ENCODE assay signal across 11 cellular contexts in the genomic region with DNA sequence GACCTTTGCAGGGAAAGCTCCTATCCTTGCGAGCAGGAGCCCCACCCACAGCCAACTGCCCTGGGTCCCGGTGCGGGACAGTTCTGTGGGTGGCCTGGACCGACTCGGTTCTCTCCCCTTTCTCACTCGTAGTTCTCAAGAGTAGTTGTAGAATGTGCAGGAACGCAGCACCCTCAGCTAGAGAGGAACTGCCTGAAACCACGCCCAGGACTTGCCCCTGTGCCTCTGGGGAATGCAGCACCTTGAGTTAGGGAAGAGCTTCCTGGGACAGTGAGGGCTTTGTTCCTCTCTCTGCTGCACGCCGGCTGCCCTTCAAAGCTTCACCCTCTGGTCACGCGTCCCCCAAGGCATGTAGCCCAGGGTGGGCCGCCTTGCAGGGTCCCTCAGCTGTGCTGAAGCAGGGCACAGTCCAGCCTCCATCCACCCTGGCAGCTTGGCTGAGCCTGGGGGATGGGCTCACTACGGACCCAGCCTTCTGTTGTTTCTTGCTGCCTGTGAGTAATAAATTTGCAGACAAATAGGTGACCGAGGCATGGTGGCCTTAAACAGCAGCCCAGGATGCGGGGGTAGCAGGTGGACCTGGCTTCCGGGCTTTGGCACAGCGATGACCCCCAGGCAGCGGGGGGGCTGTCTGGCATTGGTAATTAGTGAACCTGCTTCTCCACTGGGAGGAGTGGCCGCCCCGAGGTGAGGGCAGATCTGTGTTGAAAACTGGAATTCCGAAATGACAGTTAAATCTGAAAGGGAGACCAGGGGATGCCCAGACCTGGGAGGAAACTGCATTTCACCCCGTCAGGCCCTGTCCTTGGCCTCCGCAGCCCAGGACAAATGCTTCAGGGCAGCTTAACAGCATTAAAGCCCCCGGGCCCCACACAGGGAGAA.
DNase-seq lines count a peak whose midpoint lies in the region; ATAC-seq, FAIRE-seq and TF ChIP-seq lines count a peak whose summit lies in the region.
"Had no signal": no experiment of that assay in that cellular context is flagged by ENCODE, and none has a peak within 500 bp of the region (broad histone marks: within the 10 kb centered on the region; RNA-seq: fewer than 3 reads in every experiment).

No MANE protein-coding gene starts in this region.

- no peaks in the 10 kb centered on the region for H3K4me1 Mint-ChIP-seq in Caco-2 (ENCODE audit: low read depth, unreplicated experiment)

- H3K56ac ChIP-seq in mesendoderm (ENCODE audit: low read length) = peak overlapping the region; percentile 84

- H3K4me2 ChIP-seq in PC-3 (ENCODE audit: low read length) = no peak overlapping the region
- peak overlapping the region; percentile 21 for H3K4me2 ChIP-seq in mesendoderm (ENCODE audit: low read length)

- 0 out of 2 replicates have a peak overlapping the region, but pooled peaks have one; percentile 18 for H2AFZ ChIP-seq in PC-3 (ENCODE audit: low read length)

- no CpG with 5 or more reads among the region's 25 CpGs for WGBS in mesendoderm (ENCODE audit: extremely low coverage, insufficient coverage, low lambda C conversion rate)

- H3K79me1 ChIP-seq in mesendoderm (ENCODE audit: low read length) = no peaks in the 10 kb centered on the region

- no peaks in the 10 kb centered on the region for H3K9me3 Mint-ChIP-seq in Caco-2 (ENCODE audit: unreplicated experiment)

- H3K9me3 ChIP-seq in Caco-2 (no peaks in the 10 kb centered on the region), PC-3 (ENCODE audit: low read length) (no peaks in the 10 kb centered on the region)
- H3K9me3 ChIP-seq: prostate gland, SJSA1 had no signal

- CTCF ChIA-PET in Caco-2 (lab: Charles Lee) = no interaction called here
- CTCF ChIA-PET in PC-3 (lab: Charles Lee) = no interaction called here

- no peaks in the 10 kb centered on the region for H3K36me3 ChIP-seq in Caco-2 (ENCODE audit: control insufficient read depth, insufficient read depth, low read length)
- H3K36me3 ChIP-seq in PC-3 (ENCODE audit: low read depth, low read length) = no peaks in the 10 kb centered on the region
- H3K36me3 ChIP-seq in mesendoderm (ENCODE audit: control insufficient read depth, insufficient read depth, low read length) = no peaks in the 10 kb centered on the region
- H3K36me3 ChIP-seq: prostate gland, SJSA1 had no signal

- H3K27ac Mint-ChIP-seq in Caco-2 (ENCODE audit: unreplicated experiment) = no peak overlapping the region

- no TSS peak for BruUV-seq in Caco-2 (replicated peaks; lab: Mats Ljungman, UMichigan)
- BruUV-seq in PC-3 (replicated peaks; lab: Mats Ljungman, UMichigan) = no TSS peak

- intact Hi-C loops in Caco-2 (cut with micrococcal nuclease; ENCODE audit: unreplicated experiment) (no loop called here), PC-3 (cut with micrococcal nuclease) (no loop called here)

- no peak overlapping the region for H2BK5ac ChIP-seq in mesendoderm (ENCODE audit: low read length)

- TF ChIP-seq POLR2A in GM12891 (IDR thresholded peaks at IDR 0.05; ENCODE audit: low read depth, low read length) = no peak

- H3K23ac ChIP-seq in mesendoderm (ENCODE audit: low read length) = no peak overlapping the region

- no peak overlapping the region for H3K4ac ChIP-seq in mesendoderm (ENCODE audit: low read depth, low read length)

- no peak overlapping the region for H4K8ac ChIP-seq in mesendoderm (ENCODE audit: low read depth, low read length)

- H3K18ac ChIP-seq in mesendoderm (ENCODE audit: low read length) = peak overlapping the region; percentile 75

- H2BK120ac ChIP-seq in mesendoderm (ENCODE audit: low read depth, low read length) = peak overlapping the region; percentile 47

- no peaks in the 10 kb centered on the region for H3F3A ChIP-seq in PC-3 (ENCODE audit: low read length, unreplicated experiment)

- H3K27me3 Mint-ChIP-seq in Caco-2 (ENCODE audit: insufficient read depth, unreplicated experiment) = no peaks in the 10 kb centered on the region

- peak overlapping the region; percentile 13 for H3K4me3 Mint-ChIP-seq in Caco-2 (ENCODE audit: unreplicated experiment)

- H3K79me2 ChIP-seq in PC-3 (ENCODE audit: low read length) (no peaks in the 10 kb centered on the region), mesendoderm (ENCODE audit: control insufficient read depth, insufficient read depth, low read length) (no peaks in the 10 kb centered on the region)

- H3K27ac ChIP-seq in PC-3 (ENCODE audit: low read length) (no peak overlapping the region), mesendoderm (ENCODE audit: low read depth, low read length) (peak overlapping the region; percentile 39)
- H3K27ac ChIP-seq: prostate gland, SJSA1 had no signal

- H4K5ac ChIP-seq in mesendoderm (ENCODE audit: low read length) = no peak overlapping the region

- H2BK15ac ChIP-seq in mesendoderm (replicated peaks; ENCODE audit: low read depth) = no peak overlapping the region

- H3K27me3 ChIP-seq in Caco-2 (replicated peaks; ENCODE audit: control insufficient read depth, insufficient read depth, low read length) (no peaks in the 10 kb centered on the region), PC-3 (ENCODE audit: low read length) (peaks cover 45% of the 10 kb centered on the region), mesendoderm (ENCODE audit: insufficient read depth, low read length, poor library complexity) (no peaks in the 10 kb centered on the region)

- H3K9me2 ChIP-seq in PC-3 (replicated peaks; ENCODE audit: low read length) = no peaks in the 10 kb centered on the region

- H3K4me3 ChIP-seq in Caco-2 (ENCODE audit: low read depth, low read length) (no peak overlapping the region), PC-3 (ENCODE audit: low read length) (no peak overlapping the region), mesendoderm (ENCODE audit: low read length) (no peak overlapping the region)
- H3K4me3 ChIP-seq: prostate gland, SJSA1 had no signal

- DNase-seq in Caco-2 (peak in 1 of 2 experiments; percentile 63), PC-3 (peak; percentile 23), mesendoderm (peak; percentile 80), DMS153 (lab: John Stamatoyannopoulos, UW) (no peak), NCI-H2081 (lab: John Stamatoyannopoulos, UW) (no peak), GM12891 (ENCODE audit: insufficient read length, low spot score) (no peak)
- DNase-seq: erythroblast had no signal

- POLR2A ChIA-PET in Caco-2 (lab: Charles Lee) = no interaction called here
- POLR2A ChIA-PET in PC-3 (lab: Charles Lee; ENCODE audit: unreplicated experiment) = no interaction called here

- H3K4me1 ChIP-seq in Caco-2 (peaks cover 10% of the 10 kb centered on the region; the same call in 1 of the 2 replicates), PC-3 (ENCODE audit: insufficient read depth, low read length) (no peaks in the 10 kb centered on the region), mesendoderm (ENCODE audit: control insufficient read depth, low read depth, low read length) (peaks cover 9% of the 10 kb centered on the region)
- H3K4me1 ChIP-seq: prostate gland, SJSA1 had no signal

- no peak for TF ChIP-seq CTCF in Caco-2 (IDR thresholded peaks at IDR 0.05; ENCODE audit: insufficient read depth in 1 of 2, low read depth in 1 of 2, low read length in 1 of 2, severe bottlenecking in 1 of 2, unreplicated experiment in 1 of 2)
- TF ChIP-seq CTCF in PC-3 (conservative IDR thresholded peaks at IDR 0.05; ENCODE audit: low read depth, low read length) = no peak

- no peaks in the 10 kb centered on the region for H4K20me1 ChIP-seq in PC-3 (ENCODE audit: low read length)

- no peaks in the 10 kb centered on the region for H3K36me3 Mint-ChIP-seq in Caco-2 (ENCODE audit: insufficient read depth, unreplicated experiment)

- no peak for FAIRE-seq in GM12891 (lab: Jason Lieb, UNC)

- ATAC-seq in GM21786 (IDR thresholded peaks at IDR 0.05; ENCODE audit: unreplicated experiment) (peak; percentile 39), PC-3 (peak; percentile 55; the same call in 1 of the 2 replicates), GM21576 (IDR thresholded peaks at IDR 0.05; ENCODE audit: unreplicated experiment) (no peak)

- no peak overlapping the region for H2AK5ac ChIP-seq in mesendoderm (ENCODE audit: low read length)

- H3K9ac ChIP-seq in PC-3 (ENCODE audit: low read length) (no peak overlapping the region), mesendoderm (ENCODE audit: low read length) (peak overlapping the region; percentile 30)

TF ChIP-seq in GM12891, 5 proteins besides CTCF, POLR2A, EP300 and RAD21:
- no peak for TF ChIP-seq TAF1 (IDR thresholded peaks at IDR 0.05; ENCODE audit: low read depth, low read length)
- no peak for TF ChIP-seq SPI1 (IDR thresholded peaks at IDR 0.05; ENCODE audit: low read depth, low read length)
- no peak for TF ChIP-seq POLR2AphosphoS5 (IDR thresholded peaks at IDR 0.05; ENCODE audit: low read depth, low read length)
- no peak for TF ChIP-seq PAX5 (IDR thresholded peaks at IDR 0.05; ENCODE audit: insufficient read depth, low read length, severe bottlenecking)
- TF ChIP-seq POU2F2 (IDR thresholded peaks at IDR 0.05; ENCODE audit: low read depth, low read length) = no peak

Comparison
In these comparisons a context has a peak if more than half of its experiments do, and no peak if none do; other contexts are left out.
1. DNase-seq: peak in PC-3 (single experiment) and mesendoderm (single experiment); none in DMS153 (single experiment), NCI-H2081 (0 of 2) and GM12891 (single experiment).